Comparison of ENCODE assay signal across 9 cellular contexts in the genomic region with DNA sequence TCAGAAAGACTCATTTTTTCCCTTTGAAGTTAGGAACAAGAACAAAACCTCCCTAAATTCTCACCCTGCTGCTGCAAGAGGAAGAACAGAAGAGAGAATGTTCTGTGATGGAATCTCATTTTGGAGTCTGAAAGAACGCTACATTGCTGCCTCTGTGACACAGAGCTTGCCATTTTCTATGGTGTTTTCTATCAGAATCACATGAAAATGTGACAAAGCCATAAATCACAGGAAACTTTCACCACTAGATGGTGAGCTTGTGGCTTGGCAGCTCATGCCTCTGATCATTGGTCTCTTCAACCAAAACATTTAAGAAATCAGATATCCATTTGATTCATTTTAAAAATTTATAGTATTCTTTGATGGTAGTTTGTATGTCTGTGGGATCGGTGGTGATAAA.
A peak's percentile ranks its signal among the peaks of the same experiment; 100 is the strongest.
DNase-seq lines count a peak whose midpoint lies in the region; ATAC-seq and TF ChIP-seq lines count a peak whose summit lies in the region.
"Had no signal": no experiment of that assay in that cellular context is flagged by ENCODE, and none has a peak within 500 bp of the region (broad histone marks: within the 10 kb centered on the region; RNA-seq: fewer than 3 reads in every experiment).

No MANE protein-coding gene starts in this region.

- no peaks in the 10 kb centered on the region for H3K27me3 Mint-ChIP-seq in Calu3 (ENCODE audit: unreplicated experiment)
- H3K27me3 Mint-ChIP-seq: activated naive CD8-positive, alpha-beta T cell treated with anti-CD3 and anti-CD28 coated beads, Interleukin-2, amount 10 ng/mL, durations not matched to agents 7 days and 5 days had no signal

- H3K4me3 ChIP-seq in HUES6 (ENCODE audit: low read depth, low read length): no peak overlapping the region
- H3K4me3 ChIP-seq in body of pancreas: no peak overlapping the region
- no peak overlapping the region for H3K4me3 ChIP-seq in liver (ENCODE audit: low read depth in 1 of 3, low read length in 3 of 3)
- no peak overlapping the region for H3K4me3 ChIP-seq in ovary

- peak; percentile 79 to 87 for TF ChIP-seq RAD21 in liver (IDR thresholded peaks at IDR 0.05)

- no TSS peak for BruUV-seq in Calu3 (replicated peaks; lab: Mats Ljungman, UMichigan)

- WGBS in body of pancreas, 2 donors: 47 to 49% methylated on average over 2 of the region's 2 CpGs
- 50% methylated on average over 2 of the region's 2 CpGs for WGBS in liver
- 39 to 51% (median 48%) methylated on average over 2 of the region's 2 CpGs for WGBS in ovary, 3 donors

- peak overlapping the region; percentile 53; the same call in 1 of the 2 replicates for H3K27ac ChIP-seq in HUES6 (ENCODE audit: low read depth, low read length)
- H3K27ac ChIP-seq in body of pancreas: no peak overlapping the region
- no peak overlapping the region for H3K27ac ChIP-seq in liver (ENCODE audit: low read depth in 1 of 2, low read length in 2 of 2)
- no peak overlapping the region for H3K27ac ChIP-seq in ovary

- no peak for TF ChIP-seq POLR2A in body of pancreas (IDR thresholded peaks at IDR 0.05)
- no peak for TF ChIP-seq POLR2A in ovary (IDR thresholded peaks at IDR 0.05)

- H3K9me3 ChIP-seq in HUES6 (ENCODE audit: control insufficient read depth, insufficient read depth, low read depth, low read length) (no peaks in the 10 kb centered on the region), body of pancreas (no peaks in the 10 kb centered on the region), liver (ENCODE audit: control insufficient read depth in 4 of 4, low read length in 3 of 4) (no peaks in the 10 kb centered on the region), ovary (no peaks in the 10 kb centered on the region)

- no peaks in the 10 kb centered on the region for H3K27me3 ChIP-seq in HUES6 (ENCODE audit: control insufficient read depth, insufficient read depth, low read length)
- H3K27me3 ChIP-seq in body of pancreas: no peaks in the 10 kb centered on the region
- no peaks in the 10 kb centered on the region for H3K27me3 ChIP-seq in liver (ENCODE audit: control insufficient read depth in 4 of 4, insufficient read depth in 4 of 4, low read length in 3 of 4)
- H3K27me3 ChIP-seq in ovary: no peaks in the 10 kb centered on the region

- no peaks in the 10 kb centered on the region for H3K9me3 Mint-ChIP-seq in Calu3 (ENCODE audit: low read depth, unreplicated experiment)
- H3K9me3 Mint-ChIP-seq: activated naive CD8-positive, alpha-beta T cell treated with anti-CD3 and anti-CD28 coated beads, Interleukin-2, amount 10 ng/mL, durations not matched to agents 7 days and 5 days had no signal

- no peak for DNase-seq in Calu3
- peak in 3 of 4 donors; percentile 11 to 20 (median 12) for DNase-seq in body of pancreas
- DNase-seq in ovary: no peak
- no peak for DNase-seq in NCI-H1436 treated with DMSO at 0.1 percent for 48 hours (lab: John Stamatoyannopoulos, UW)
- DNase-seq in stimulated activated CD8-positive, alpha-beta memory T cell treated with anti-CD3 and anti-CD28 coated beads, Interleukin-4, amount 100 ng/mL, for 48 hours: no peak
- DNase-seq in GM10266 (ENCODE audit: extremely low spot score): no peak
- DNase-seq: activated naive CD8-positive, alpha-beta T cell treated with anti-CD3 and anti-CD28 coated beads, Interleukin-2, amount 10 ng/mL, durations not matched to agents 7 days and 5 days had no signal

- ATAC-seq in body of pancreas: peak; percentile 47

- no peaks in the 10 kb centered on the region for H3K4me1 Mint-ChIP-seq in Calu3 (ENCODE audit: low read depth, unreplicated experiment)

- no peaks in the 10 kb centered on the region for H3K36me3 Mint-ChIP-seq in Calu3 (ENCODE audit: insufficient read depth, unreplicated experiment)
- H3K36me3 Mint-ChIP-seq: activated naive CD8-positive, alpha-beta T cell treated with anti-CD3 and anti-CD28 coated beads, Interleukin-2, amount 10 ng/mL, durations not matched to agents 7 days and 5 days had no signal

- H3K4me3 Mint-ChIP-seq in Calu3 (ENCODE audit: low read depth, unreplicated experiment): no peak overlapping the region
- H3K4me3 Mint-ChIP-seq: activated naive CD8-positive, alpha-beta T cell treated with anti-CD3 and anti-CD28 coated beads, Interleukin-2, amount 10 ng/mL, durations not matched to agents 7 days and 5 days had no signal

- TF ChIP-seq CTCF in Calu3 (IDR thresholded peaks at IDR 0.05; ENCODE audit: unreplicated experiment): peak; percentile 11
- TF ChIP-seq CTCF in body of pancreas (IDR thresholded peaks at IDR 0.05): peak; percentile 19 to 62 (median 50)
- TF ChIP-seq CTCF in liver (IDR thresholded peaks at IDR 0.05; ENCODE audit: low read depth, low read length, missing input control): peak; percentile 52
- no peak for TF ChIP-seq CTCF in ovary (IDR thresholded peaks at IDR 0.05)
- TF ChIP-seq CTCF in GM10266 (IDR thresholded peaks at IDR 0.05; ENCODE audit: control insufficient read depth, insufficient read depth, low read depth, missing control alignments): no peak

- peaks cover 18% of the 10 kb centered on the region for H3K4me1 ChIP-seq in HUES6 (ENCODE audit: control insufficient read depth, insufficient read depth, low read length)
- peaks cover 22% of the 10 kb centered on the region for H3K4me1 ChIP-seq in body of pancreas
- H3K4me1 ChIP-seq in liver (ENCODE audit: control insufficient read depth in 4 of 4, insufficient read depth in 4 of 4, low read length in 3 of 4): no peaks in the 10 kb centered on the region
- no peaks in the 10 kb centered on the region for H3K4me1 ChIP-seq in ovary (ENCODE audit: insufficient read depth)

- no peak overlapping the region for H3K27ac Mint-ChIP-seq in Calu3 (ENCODE audit: unreplicated experiment)
- H3K27ac Mint-ChIP-seq: activated naive CD8-positive, alpha-beta T cell treated with anti-CD3 and anti-CD28 coated beads, Interleukin-2, amount 10 ng/mL, durations not matched to agents 7 days and 5 days had no signal

- CTCF ChIA-PET in Calu3 (lab: Charles Lee): interaction anchor here (1.1 to 1.4 kb wide), 4 partner anchors 12 to 564 kb away, joined by 3 to 8 read pairs (median 4); no protein-coding TSS in a partner anchor

- H3K36me3 ChIP-seq in HUES6 (ENCODE audit: control insufficient read depth, insufficient read depth, low read length) (no peaks in the 10 kb centered on the region), body of pancreas (replicated peaks in 1 of 2; ENCODE audit: insufficient read depth in 1 of 2, low read depth in 2 of 2) (no peaks in the 10 kb centered on the region), liver (ENCODE audit: control insufficient read depth in 4 of 4, insufficient read depth in 3 of 4, low read depth in 1 of 4, low read length in 3 of 4) (no peaks in the 10 kb centered on the region), ovary (no peaks in the 10 kb centered on the region)

- no peak overlapping the region for H3K9ac ChIP-seq in HUES6 (ENCODE audit: low read length)
- no peak overlapping the region for H3K9ac ChIP-seq in liver (ENCODE audit: low read depth in 1 of 2, low read length in 2 of 2)

- TF ChIP-seq EP300 in ovary (IDR thresholded peaks at IDR 0.05): no peak

- intact Hi-C loops in Calu3 (cut with micrococcal nuclease; ENCODE audit: unreplicated experiment): loop anchor here (2.0 to 10.0 kb wide), 5 partner anchors 84 to 561 kb away; partner anchors contain the start of gene CADPS2
- intact Hi-C loops in body of pancreas (cut with DNase I): no loop called here
- intact Hi-C loops in ovary (cut with DNase I): no loop called here

TF ChIP-seq in liver, 16 proteins besides CTCF, POLR2A, EP300 and RAD21 (continues in another document):
- TF ChIP-seq HNF4A (conservative IDR thresholded peaks at IDR 0.05): no peak
- TF ChIP-seq FOXA2 (IDR thresholded peaks at IDR 0.05): no peak
- TF ChIP-seq, protein P1, sequence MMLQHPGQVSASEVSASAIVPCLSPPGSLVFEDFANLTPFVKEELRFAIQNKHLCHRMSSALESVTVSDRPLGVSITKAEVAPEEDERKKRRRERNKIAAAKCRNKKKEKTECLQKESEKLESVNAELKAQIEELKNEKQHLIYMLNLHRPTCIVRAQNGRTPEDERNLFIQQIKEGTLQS (IDR thresholded peaks at IDR 0.05): no peak
- no peak for TF ChIP-seq REST (IDR thresholded peaks at IDR 0.05)
- TF ChIP-seq ZBTB33 (IDR thresholded peaks at IDR 0.05): no peak

Comparison
In these comparisons a context has a peak if more than half of its experiments do, and no peak if none do; other contexts are left out.
1. DNase-seq: peak in body of pancreas (3 of 4); none in Calu3 (single experiment), ovary (0 of 5), NCI-H1436 treated with DMSO at 0.1 percent for 48 hours (single experiment), stimulated activated CD8-positive, alpha-beta memory T cell treated with anti-CD3 and anti-CD28 coated beads, Interleukin-4, amount 100 ng/mL, for 48 hours (single experiment) and GM10266 (single experiment).
2. CTCF ChIP-seq: peak in Calu3 (single experiment), body of pancreas (7 of 7) and liver (single experiment); none in ovary (0 of 3) and GM10266 (single experiment).